In the genomic region with DNA sequence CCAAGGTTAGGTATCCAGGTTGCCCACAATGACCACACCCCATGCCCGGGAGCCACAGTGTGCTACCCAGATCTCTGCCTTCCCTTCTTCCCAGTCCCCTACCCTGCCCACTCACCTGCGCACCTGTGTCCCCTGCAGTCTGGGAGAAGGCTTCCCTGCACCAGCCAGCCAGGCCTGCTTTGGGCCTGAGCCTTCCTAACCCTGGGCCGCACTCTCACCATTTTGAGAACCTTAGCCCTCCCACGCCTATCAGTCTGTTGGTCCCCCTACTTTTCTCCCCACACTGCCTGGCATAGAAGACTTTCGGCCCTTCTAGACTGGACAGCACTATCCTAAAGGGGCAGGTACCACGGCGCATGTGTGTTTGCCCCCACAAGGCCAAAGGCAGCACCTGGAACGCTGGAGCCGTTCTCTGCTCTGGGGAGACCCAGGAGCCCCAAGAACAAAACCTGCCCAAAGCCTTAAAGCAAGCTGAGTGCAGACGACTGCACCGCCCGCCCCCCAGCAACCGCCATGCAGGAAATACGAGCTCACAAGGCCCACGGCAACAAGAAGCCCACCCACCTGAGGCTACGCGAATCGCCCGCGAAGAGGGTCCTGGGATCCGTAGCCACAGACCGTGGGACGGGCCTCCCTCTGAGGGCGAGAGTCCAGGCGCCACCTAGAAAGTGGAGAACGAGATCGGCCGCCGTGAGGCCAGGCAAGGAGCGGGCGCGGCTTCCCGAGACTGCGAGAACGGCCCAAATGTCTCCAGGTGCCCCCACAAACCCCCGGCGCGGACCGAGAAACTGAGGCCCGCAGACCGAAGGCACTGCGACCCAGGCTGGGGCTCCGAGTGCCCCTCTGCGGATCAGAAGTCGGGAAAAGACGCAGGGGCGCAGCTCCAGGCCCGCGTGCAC, we compare ENCODE assay signal across 8 cellular contexts. TPM values are rescaled to one million over a fixed set of nuclear protein-coding genes. Genes with fewer than 3 reads are reported as not detected.
DNase-seq lines count a peak whose midpoint lies in the region; ATAC-seq, FAIRE-seq and TF ChIP-seq lines count a peak whose summit lies in the region.

No MANE protein-coding gene starts in this region.

- no peak for FAIRE-seq in K562 (lab: Jason Lieb, UNC)
- no peak for FAIRE-seq in kidney (lab: Jason Lieb, UNC)

- TF ChIP-seq CTCF in K562 (IDR thresholded peaks at IDR 0.05 in 2 of 3, conservative IDR thresholded peaks at IDR 0.05 in 1 of 3; ENCODE audit: insufficient read depth in 2 of 3, low read depth in 1 of 3, low read length in 3 of 3) (no peak; a peak in 1 of 6 replicates), kidney (IDR thresholded peaks at IDR 0.05; ENCODE audit: borderline replicate concordance, extremely low read depth, insufficient read depth) (no peak)

- no peaks in the 10 kb centered on the region for H3K9me3 ChIP-seq in K562 (replicated peaks; ENCODE audit: control insufficient read depth, insufficient read depth, low read depth, low read length)
- no peaks in the 10 kb centered on the region for H3K9me3 ChIP-seq in kidney (ENCODE audit: control insufficient read depth in 1 of 2, low read length in 2 of 2)

- in situ Hi-C loops in K562 (cut with MboI) = no loop called here

- peaks cover 19% of the 10 kb centered on the region for H3K9me1 ChIP-seq in K562 (ENCODE audit: control insufficient read depth, insufficient read depth, low read length)

- no peak for TF ChIP-seq RAD21 in K562 (CRISPR knock-in tag; conservative IDR thresholded peaks at IDR 0.05 in 1 of 2, IDR thresholded peaks at IDR 0.05 in 1 of 2)

- WGBS in K562 (ENCODE audit: insufficient coverage, low coverage, missing lambda C conversion rate) = under 1% methylated on average over 49 of the region's 49 CpGs

- H3K9ac ChIP-seq in K562 (ENCODE audit: insufficient read depth in 1 of 2, low read depth in 2 of 2, low read length in 2 of 2) = peak overlapping the region; percentile 86 to 99
- H3K9ac ChIP-seq in kidney (ENCODE audit: low read length in 2 of 2) = peak overlapping the region; percentile 86 to 88

- POLR2A ChIA-PET in K562 (lab: Yijun Ruan, JAX) = interaction anchor here (0.6 to 3.9 kb wide), 36 partner anchors 7 to 1591 kb away, joined by 3 to 60 read pairs (median 4); partner anchors contain the start of genes CDC45 and GP1BB

- H4K20me1 ChIP-seq in K562 (replicated peaks; ENCODE audit: control insufficient read depth, insufficient read depth, low read length) = peaks cover 39% of the 10 kb centered on the region; the same call in 1 of the 2 replicates

- peak overlapping the region; percentile 96 for H3K4me3 ChIP-seq in Jurkat, Clone E6-1 (ENCODE audit: low read length)
- H3K4me3 ChIP-seq in K562 = peak overlapping the region; percentile 62
- H3K4me3 ChIP-seq in kidney (ENCODE audit: low read length in 2 of 2) = peak overlapping the region; percentile 67 to 90

- DNase-seq in activated gamma-delta T cell treated with Interleukin-2 at 50 U/mL for 16 hours = peak; percentile 23
- no peak for DNase-seq in activated gamma-delta T cell (lab: John Stamatoyannopoulos, UW)
- no peak for DNase-seq in Jurkat, Clone E6-1 (ENCODE audit: low read depth, low spot score)
- peak; percentile 44 to 79 (median 72) for DNase-seq in K562 (ENCODE audit: extremely low read depth in 1 of 4, low spot score in 3 of 4)
- DNase-seq in kidney = peak; percentile 58
- DNase-seq in stimulated activated naive B cell treated with anti-CD40 and anti-IgM and Interleukin-4, amounts not matched to agents 10 μg/mL and 1 μg/mL and 100 μg/mL, for 72 hours = no peak
- DNase-seq in NCI-H1105 (lab: John Stamatoyannopoulos, UW) = no peak
- DNase-seq in NCI-H524 treated with DMSO at 0.1 percent for 48 hours (lab: John Stamatoyannopoulos, UW) = no peak

- H3K4me1 ChIP-seq in K562 (replicated peaks in 1 of 2; ENCODE audit: control insufficient read depth in 2 of 2, insufficient read depth in 2 of 2, low read length in 2 of 2) = peaks cover 23 to 63% of the 10 kb centered on the region in 2 experiments
- H3K4me1 ChIP-seq in kidney (ENCODE audit: control insufficient read depth in 1 of 2, insufficient read depth in 1 of 2, low read depth in 1 of 2, low read length in 2 of 2) = peaks cover 0 to 30% of the 10 kb centered on the region in 2 donors

- peak overlapping the region; percentile 94 for H3K4me2 ChIP-seq in K562 (ENCODE audit: insufficient read depth, low read length)

- H3K36me3 Mint-ChIP-seq in stimulated activated naive B cell treated with anti-CD40 and anti-IgM and Interleukin-4, amounts not matched to agents 10 μg/mL and 1 μg/mL and 100 μg/mL, for 72 hours = peaks cover 18 to 32% of the 10 kb centered on the region in 2 donors

- H3K4me3 Mint-ChIP-seq in stimulated activated naive B cell treated with anti-CD40 and anti-IgM and Interleukin-4, amounts not matched to agents 10 μg/mL and 1 μg/mL and 100 μg/mL, for 72 hours = peak overlapping the region; percentile 93 to 98

- H3K9me3 Mint-ChIP-seq in stimulated activated naive B cell treated with anti-CD40 and anti-IgM and Interleukin-4, amounts not matched to agents 10 μg/mL and 1 μg/mL and 100 μg/mL, for 72 hours = no peaks in the 10 kb centered on the region

- BruUV-seq in K562 (replicated peaks; lab: Mats Ljungman, UMichigan) = no TSS peak

- peak overlapping the region; percentile 90 for H2AFZ ChIP-seq in K562 (ENCODE audit: low read depth, low read length)

- peaks cover 39% of the 10 kb centered on the region for H3K36me3 ChIP-seq in K562 (ENCODE audit: control insufficient read depth, insufficient read depth, low read length)
- H3K36me3 ChIP-seq in kidney (ENCODE audit: control insufficient read depth in 1 of 2, insufficient read depth in 2 of 2, low read length in 2 of 2) = peaks cover 0 to 22% of the 10 kb centered on the region in 2 donors

- CTCF ChIA-PET in K562 (lab: Yijun Ruan, JAX; ENCODE audit: low intra/inter-chr PET ratio) = interaction anchor here (0.6 kb wide), 1 partner anchor 822 kb away, joined by 3 read pairs; no protein-coding TSS in a partner anchor

- peak overlapping the region; percentile 77 for H3K27ac ChIP-seq in K562 (ENCODE audit: extremely low read depth, low read depth, low read length)
- peak overlapping the region; percentile 56 to 75 for H3K27ac ChIP-seq in kidney (ENCODE audit: low read depth in 2 of 2, low read length in 2 of 2)

- H3K79me2 ChIP-seq in K562 (ENCODE audit: control insufficient read depth, insufficient read depth, low read length) = peaks cover 68% of the 10 kb centered on the region

- intact Hi-C loops in K562 (cut with micrococcal nuclease) = loop anchor here (1.0 to 10.0 kb wide), 8 partner anchors 37 to 263 kb away; partner anchors contain the start of genes GP1BB, RANBP1, TANGO2 and TRMT2A
- intact Hi-C loops in kidney (cut with DNase I) = no loop called here

- TF ChIP-seq POLR2A in K562 (conservative IDR thresholded peaks at IDR 0.05) = no peak

- TF ChIP-seq EP300 in K562 (IDR thresholded peaks at IDR 0.05; ENCODE audit: low read length) = no peak

- no peaks in the 10 kb centered on the region for H3K27me3 ChIP-seq in K562 (ENCODE audit: control insufficient read depth in 2 of 2, insufficient read depth in 2 of 2, low read length in 2 of 2)

- no peaks in the 10 kb centered on the region for H3K27me3 Mint-ChIP-seq in stimulated activated naive B cell treated with anti-CD40 and anti-IgM and Interleukin-4, amounts not matched to agents 10 μg/mL and 1 μg/mL and 100 μg/mL, for 72 hours

- H3K27ac Mint-ChIP-seq in stimulated activated naive B cell treated with anti-CD40 and anti-IgM and Interleukin-4, amounts not matched to agents 10 μg/mL and 1 μg/mL and 100 μg/mL, for 72 hours = peak overlapping the region; percentile 98

- peak; percentile 53 for ATAC-seq in K562
- ATAC-seq in stimulated activated naive B cell treated with anti-CD40 and anti-IgM and Interleukin-4, amounts not matched to agents 10 μg/mL and 1 μg/mL and 100 μg/mL, for 72 hours (replicated peaks) = peak; percentile 0

- H3K4me1 Mint-ChIP-seq in stimulated activated naive B cell treated with anti-CD40 and anti-IgM and Interleukin-4, amounts not matched to agents 10 μg/mL and 1 μg/mL and 100 μg/mL, for 72 hours = peaks cover 40 to 53% of the 10 kb centered on the region in 2 donors

RNA-seq across cellular contexts. Expression of gene GNB1L, which starts 0.5 kb away (rescaled TPM):
- 4.5 TPM for polyA plus RNA-seq in Jurkat, Clone E6-1 (2012; ENCODE audit: insufficient read depth, insufficient read length)
- 5.3 and 21.3 TPM in 2 replicates for total RNA-seq in K562 (2011; cell fraction: chromatin; rRNA removed; ENCODE audit: low replicate concordance)
- 21.8 and 25.5 TPM in 2 replicates for total RNA-seq in K562 (2011; cell fraction: nucleolus; rRNA removed)
- 7.3 and 7.8 TPM in 2 replicates for total RNA-seq in K562 (2011; cell fraction: nucleoplasm; rRNA removed)
- total RNA-seq in K562 (2014; rRNA removed) (48.9 and 69.1 TPM in 2 replicates), K562 (2014; rRNA removed; fragmentation: Illumina TruSeq; extraction: Trizol) (0.57 and 0.84 TPM in 2 replicates), K562 (2015; rRNA removed; fragmentation: Illumina TruSeq; extraction: Trizol) (17.8 and 20.6 TPM in 2 replicates), K562 (2021) (50.5 and 55.3 TPM in 2 replicates), kidney (4.4 TPM)
- polyA plus RNA-seq in K562 (2011; rRNA removed) (10.2 and 35.0 TPM in 2 replicates), K562 (2014; fragmentation: Illumina TruSeq; extraction: Trizol) (1.9 and 18.0 TPM in 2 replicates), K562 (2014; fragmentation: Nextera tagmentation; extraction: Ambion mirVana) (1 to 10 TPM in 1 of 2 experiments, under 1 TPM in 1; 0.56 to 3.5 TPM), K562 (2014; rRNA removed) (40.7 and 41.3 TPM in 2 replicates), kidney (ENCODE audit: insufficient read depth, low read depth, low replicate concordance) (4.0 TPM)
- 37.2 and 43.8 TPM in 2 replicates for polyA plus RNA-seq in K562 (2011; cell fraction: cytosol; rRNA removed)
- polyA plus RNA-seq in K562 (2011; cell fraction: nucleus; rRNA removed) = 33.2 and 43.3 TPM in 2 replicates
- polyA plus RNA-seq in K562 (2012) = 42.2 and 62.2 TPM in 2 replicates
- 2.8 and 3.7 TPM in 2 replicates for polyA minus RNA-seq in K562 (2011; rRNA and poly(A)+ RNA removed)
- 13.2 and 33.0 TPM in 2 replicates for polyA minus RNA-seq in K562 (2011; cell fraction: cytosol; rRNA and poly(A)+ RNA removed)
- 12.0 and 14.3 TPM in 2 replicates for polyA minus RNA-seq in K562 (2011; cell fraction: nucleus; rRNA and poly(A)+ RNA removed)

RNA-seq across cellular contexts. Expression of gene RTL10, which starts 0.5 kb away (rescaled TPM):
- polyA plus RNA-seq in Jurkat, Clone E6-1 (2012; ENCODE audit: insufficient read depth, insufficient read length) = 21.7 TPM
- 82.4 and 192 TPM in 2 replicates for total RNA-seq in K562 (2011; cell fraction: chromatin; rRNA removed; ENCODE audit: low replicate concordance)
- 134 and 166 TPM in 2 replicates for total RNA-seq in K562 (2011; cell fraction: nucleolus; rRNA removed)
- total RNA-seq in K562 (2011; cell fraction: nucleoplasm; rRNA removed) = 107 and 110 TPM in 2 replicates
- total RNA-seq in K562 (2014; rRNA removed) (32.5 and 42.0 TPM in 2 replicates), K562 (2014; rRNA removed; fragmentation: Illumina TruSeq; extraction: Trizol) (16.3 and 19.8 TPM in 2 replicates), K562 (2015; rRNA removed; fragmentation: Illumina TruSeq; extraction: Trizol) (26.2 and 28.8 TPM in 2 replicates), K562 (2021) (75.4 and 75.5 TPM in 2 replicates), kidney (16.7 TPM)
- polyA plus RNA-seq in K562 (2011; rRNA removed) (32.7 and 82.6 TPM in 2 replicates), K562 (2014; fragmentation: Illumina TruSeq; extraction: Trizol) (39.2 and 40.1 TPM in 2 replicates), K562 (2014; fragmentation: Nextera tagmentation; extraction: Ambion mirVana) (10 to 100 TPM; 23.6 to 33.7 TPM), K562 (2014; rRNA removed) (28.2 and 31.2 TPM in 2 replicates), kidney (ENCODE audit: insufficient read depth, low read depth, low replicate concordance) (8.8 TPM)
- polyA plus RNA-seq in K562 (2011; cell fraction: cytosol; rRNA removed) = 68.8 and 74.9 TPM in 2 replicates
- 124 and 157 TPM in 2 replicates for polyA plus RNA-seq in K562 (2011; cell fraction: nucleus; rRNA removed)
- 40.3 and 56.9 TPM in 2 replicates for polyA plus RNA-seq in K562 (2012)
- polyA minus RNA-seq in K562 (2011; rRNA and poly(A)+ RNA removed) = 49.5 and 66.5 TPM in 2 replicates
- polyA minus RNA-seq in K562 (2011; cell fraction: cytosol; rRNA and poly(A)+ RNA removed) = 31.7 and 46.0 TPM in 2 replicates
- polyA minus RNA-seq in K562 (2011; cell fraction: nucleus; rRNA and poly(A)+ RNA removed) = 42.7 and 85.4 TPM in 2 replicates

Comparison
In these comparisons a context has a peak if more than half of its experiments do, and no peak if none do; other contexts are left out.
1. DNase-seq: peak in activated gamma-delta T cell treated with Interleukin-2 at 50 U/mL for 16 hours (single experiment), K562 (4 of 4) and kidney (single experiment); none in activated gamma-delta T cell (single experiment), Jurkat, Clone E6-1 (single experiment), stimulated activated naive B cell treated with anti-CD40 and anti-IgM and Interleukin-4, amounts not matched to agents 10 μg/mL and 1 μg/mL and 100 μg/mL, for 72 hours (single experiment), NCI-H1105 (single experiment) and NCI-H524 treated with DMSO at 0.1 percent for 48 hours (single experiment).
2. Peak in every context shown above with its lines, with median percentiles within 50 percentile points of each other: H3K4me3 ChIP-seq.